1 cellular context compared by ENCODE assay signal in the genomic region with DNA sequence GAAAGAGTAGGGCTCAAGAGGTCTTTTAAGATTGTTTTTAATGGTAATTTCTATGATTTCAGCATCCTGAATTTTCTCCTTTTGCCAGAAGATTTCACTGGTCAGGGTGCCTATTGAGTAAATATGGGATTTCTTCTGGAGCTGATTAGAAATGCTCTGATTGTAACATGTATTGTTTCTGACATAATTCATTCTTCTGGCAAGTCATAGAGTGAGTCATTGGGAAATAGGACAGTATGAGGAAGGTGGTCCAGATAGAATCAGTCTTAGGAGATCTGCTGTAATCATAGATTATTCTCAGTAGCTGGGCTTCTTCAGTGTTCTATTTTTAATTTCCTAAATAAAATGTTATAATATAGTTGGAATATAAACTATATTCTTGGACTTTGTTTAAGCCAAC.
TF ChIP-seq lines count a peak whose summit lies in the region.

No MANE protein-coding gene starts in this region.

TF ChIP-seq in SK-N-SH, 30 proteins besides CTCF, POLR2A, EP300 and RAD21 (continued from another document):
- no peak for TF ChIP-seq RXRA (IDR thresholded peaks at IDR 0.05; ENCODE audit: borderline replicate concordance, low read depth)
- TF ChIP-seq JUND (IDR thresholded peaks at IDR 0.05), result peak; percentile 86
